In genomic region chr10:97599272-97599619, GRCh38 we compare ENCODE assay signal across 24 cellular contexts. TPM values are rescaled to one million over a fixed set of nuclear protein-coding genes. Genes with fewer than 3 reads are reported as not detected.
"Had no signal": no experiment of that assay in that cellular context is flagged by ENCODE, and none has a peak within 500 bp of the region (broad histone marks: within the 10 kb centered on the region; RNA-seq: fewer than 3 reads in every experiment).

No MANE protein-coding gene starts in this region.

- H2AFZ ChIP-seq: neural progenitor cell, parathyroid adenoma had no signal

- H3K27ac ChIP-seq: colonic mucosa, neural progenitor cell, parathyroid adenoma, sigmoid colon had no signal

- H3K27ac Mint-ChIP-seq: neural progenitor cell had no signal

- H3K27me3 Mint-ChIP-seq: naive thymus-derived CD8-positive, alpha-beta T cell had no signal

- H3K4me1 Mint-ChIP-seq: naive thymus-derived CD8-positive, alpha-beta T cell had no signal

- H3K9me3 Mint-ChIP-seq: naive thymus-derived CD8-positive, alpha-beta T cell; neural progenitor cell had no signal

- H3K27me3 ChIP-seq: colonic mucosa, heart left ventricle, neural progenitor cell, sigmoid colon had no signal

- H3K4me3 ChIP-seq: colonic mucosa, heart left ventricle, mucosa of descending colon, neural progenitor cell, sigmoid colon had no signal

- H3K4me3 Mint-ChIP-seq: naive thymus-derived CD8-positive, alpha-beta T cell; neural progenitor cell had no signal

- H3K4me2 ChIP-seq: neural progenitor cell had no signal

- H3K9me3 ChIP-seq: colonic mucosa, heart left ventricle, mucosa of descending colon, sigmoid colon had no signal

- ATAC-seq: heart left ventricle; left colon; mucosa of descending colon; naive thymus-derived CD8-positive, alpha-beta T cell had no signal

- H3K36me3 Mint-ChIP-seq: naive thymus-derived CD8-positive, alpha-beta T cell; neural progenitor cell had no signal

- DNase-seq: colonic mucosa; dermis blood vessel endothelial cell; erythroblast; foreskin melanocyte; heart left ventricle; hippocampal formation; left colon; mammary epithelial cell; mucosa of descending colon; naive thymus-derived CD8-positive, alpha-beta T cell; occipital lobe; sigmoid colon; small intestine; stimulated activated CD4-positive, alpha-beta T cell treated with anti-CD3 and anti-CD28 coated beads, Interleukin-12 subunit alpha, Interleukin-12 subunit beta, amount 100 ng/mL, for 4 hours; stimulated activated naive CD4-positive, alpha-beta T cell treated with Interleukin-2 at 50 U/mL for 16 hours; trophoblast cell had no signal

- H3K36me3 ChIP-seq: colonic mucosa, heart left ventricle, neural progenitor cell, sigmoid colon had no signal

- H3K4me1 ChIP-seq: colonic mucosa, neural progenitor cell, parathyroid adenoma had no signal

RNA-seq across cellular contexts. Expression of gene C10orf62, which starts 9.7 kb away (rescaled TPM):
- total RNA-seq: colonic mucosa; glomerular endothelial cell; kidney epithelial cell; left colon; mammary epithelial cell; mesenteric fat pad; mucosa of descending colon; naive thymus-derived CD8-positive, alpha-beta T cell; occipital lobe; pulmonary artery endothelial cell; sigmoid colon had no signal

RNA-seq across cellular contexts. Expression of gene HOGA1, which starts 15.1 kb away (rescaled TPM):
- total RNA-seq: naive thymus-derived CD8-positive, alpha-beta T cell had no signal

RNA-seq across cellular contexts. Expression of gene ANKRD2, which starts 26.7 kb away (rescaled TPM):
- total RNA-seq: cerebellum; glomerular endothelial cell; left colon; liver; mesenteric fat pad; naive thymus-derived CD8-positive, alpha-beta T cell; occipital lobe had no signal
